Comparison of ENCODE assay signal across 14 cellular contexts in the genomic region with DNA sequence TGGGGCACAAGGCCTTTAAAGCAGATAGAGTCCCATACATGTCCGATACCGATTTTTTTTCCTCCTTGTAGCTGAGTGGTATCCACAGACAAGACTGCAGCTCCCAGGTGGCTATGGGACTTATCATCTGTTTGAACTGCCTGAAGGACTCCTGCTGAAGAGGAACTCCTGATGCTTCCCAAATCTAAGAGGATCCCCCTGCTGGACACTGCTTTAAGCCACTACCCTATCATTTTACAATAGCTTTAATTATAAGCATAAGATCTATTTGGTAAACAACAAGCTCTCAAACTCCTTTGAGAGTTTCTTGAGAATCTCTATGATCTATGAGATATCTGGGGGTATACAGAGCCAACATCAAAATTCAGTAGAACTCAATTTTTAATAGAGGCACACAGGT. TPM values are rescaled to one million over a fixed set of nuclear protein-coding genes. Genes with fewer than 3 reads are reported as not detected.
DNase-seq lines count a peak whose midpoint lies in the region; ATAC-seq and TF ChIP-seq lines count a peak whose summit lies in the region.
"Had no signal": no experiment of that assay in that cellular context is flagged by ENCODE, and none has a peak within 500 bp of the region (broad histone marks: within the 10 kb centered on the region; RNA-seq: fewer than 3 reads in every experiment).

No MANE protein-coding gene starts in this region.

- no peaks in the 10 kb centered on the region for H3K79me2 ChIP-seq in smooth muscle cell (ENCODE audit: low read depth)

- no peaks in the 10 kb centered on the region for H3K9me3 ChIP-seq in smooth muscle cell (replicated peaks; ENCODE audit: low read depth)
- H3K9me3 ChIP-seq: gastrocnemius medialis, sigmoid colon had no signal

- no peak for ATAC-seq in HG03439 (IDR thresholded peaks at IDR 0.05; ENCODE audit: unreplicated experiment)
- ATAC-seq: gastrocnemius medialis; left colon; natural killer cell treated with Interleukin-12 subunit alpha and Interleukin-12 subunit beta and Interleukin-15 and Interleukin-18, amount 100 ng/mL, for 72 hours had no signal

- H2AFZ ChIP-seq in smooth muscle cell (ENCODE audit: low read depth): no peak overlapping the region

- peak; percentile 11 for TF ChIP-seq CTCF in NB4 (IDR thresholded peaks at IDR 0.05; ENCODE audit: low read depth, low read length)
- peak; percentile 43 for TF ChIP-seq CTCF in epithelial cell of proximal tubule (conservative IDR thresholded peaks at IDR 0.05; ENCODE audit: low read depth, low read length)
- TF ChIP-seq CTCF in smooth muscle cell (IDR thresholded peaks at IDR 0.05; ENCODE audit: borderline replicate concordance, insufficient read depth, poor library complexity, severe bottlenecking): peak; percentile 13

- H3K27me3 ChIP-seq in smooth muscle cell (ENCODE audit: low read depth): no peaks in the 10 kb centered on the region
- H3K27me3 ChIP-seq: gastrocnemius medialis, sigmoid colon had no signal

- H3F3A ChIP-seq in smooth muscle cell (ENCODE audit: low read depth): no peaks in the 10 kb centered on the region

- DNase-seq in NCI-H524 (lab: John Stamatoyannopoulos, UW): peak; percentile 5 to 23
- no peak for DNase-seq in NCI-H524 treated with DMSO at 0.1 percent for 48 hours (lab: John Stamatoyannopoulos, UW)
- DNase-seq in NB4 (ENCODE audit: low read depth): peak; percentile 22
- DNase-seq in epithelial cell of proximal tubule (ENCODE audit: low read depth): no peak
- no peak for DNase-seq in smooth muscle cell (lab: John Stamatoyannopoulos, UW; ENCODE audit: unreplicated experiment)
- no peak for DNase-seq in posterior vena cava (ENCODE audit: low spot score)
- DNase-seq in Ammon's horn (ENCODE audit: low spot score): no peak
- DNase-seq: activated CD4-positive, alpha-beta T cell treated with anti-CD3 and anti-CD28 coated beads, Interleukin-2, amount 50 U/mL, for 1 hour; gastrocnemius medialis; left colon; NCI-H146; sigmoid colon had no signal

- 100% methylated on average over 2 of the region's 2 CpGs for WGBS in smooth muscle cell (ENCODE audit: low lambda C conversion rate)

- no peak overlapping the region for H3K4me3 ChIP-seq in NB4 (ENCODE audit: low read depth, low read length)
- H3K4me3 ChIP-seq in epithelial cell of proximal tubule (ENCODE audit: low read depth, low read length): no peak overlapping the region
- no peak overlapping the region for H3K4me3 ChIP-seq in smooth muscle cell
- H3K4me3 ChIP-seq: gastrocnemius medialis, sigmoid colon had no signal

- H3K4me1 ChIP-seq in smooth muscle cell (ENCODE audit: low read depth): no peaks in the 10 kb centered on the region
- H3K4me1 ChIP-seq: gastrocnemius medialis, sigmoid colon had no signal

- H3K9ac ChIP-seq in smooth muscle cell (ENCODE audit: low read depth): no peak overlapping the region

- H3K36me3 ChIP-seq in smooth muscle cell (ENCODE audit: low read depth): no peaks in the 10 kb centered on the region

- no peak overlapping the region for H3K27ac ChIP-seq in smooth muscle cell (ENCODE audit: low read depth)
- H3K27ac ChIP-seq: gastrocnemius medialis, sigmoid colon had no signal

- no peaks in the 10 kb centered on the region for H4K20me1 ChIP-seq in smooth muscle cell (ENCODE audit: low read depth)

- TF ChIP-seq POLR2A in NB4 (IDR thresholded peaks at IDR 0.05; ENCODE audit: extremely low read depth, insufficient read length): no peak

- intact Hi-C loops in posterior vena cava (cut with DNase I): no loop called here

- no peak overlapping the region for H3K4me2 ChIP-seq in smooth muscle cell

RNA-seq across cellular contexts. Expression of a gene that starts 11.7 kb away (rescaled TPM):
- 40.9 and 63.7 TPM in 2 replicates for total RNA-seq in epithelial cell of proximal tubule
- total RNA-seq in smooth muscle cell: 20.2 and 28.4 TPM in 2 replicates
- polyA plus RNA-seq in smooth muscle cell: 4.9 and 5.5 TPM in 2 replicates
- 1 to 10 TPM; 6.0 to 6.9 TPM for total RNA-seq in posterior vena cava

Comparison
In these comparisons a context has a peak if more than half of its experiments do, and no peak if none do; other contexts are left out.
1. DNase-seq: peak in NCI-H524 (2 of 2) and NB4 (single experiment); none in NCI-H524 treated with DMSO at 0.1 percent for 48 hours (single experiment), epithelial cell of proximal tubule (single experiment), smooth muscle cell (single experiment), posterior vena cava (single experiment) and Ammon's horn (single experiment).
2. Peak in every context shown above with its lines, with median percentiles within 50 percentile points of each other: CTCF ChIP-seq.